Comparison of ENCODE assay signal across 1 cellular context in genomic region chr11:65170058-65170534, GRCh38.
TF ChIP-seq lines count a peak whose summit lies in the region.

SPDYC (plus strand) TSS chr11:65170233; CDS start chr11:65171358, 1,125 bp downstream.

TF ChIP-seq in K562, 482 proteins besides CTCF, POLR2A, EP300 and RAD21 (continued from another document and continues in another):
- no peak for TF ChIP-seq E4F1 (CRISPR knock-in tag; IDR thresholded peaks at IDR 0.05; ENCODE audit: borderline replicate concordance)
- TF ChIP-seq ZNF174 (CRISPR knock-in tag; IDR thresholded peaks at IDR 0.05) = no peak
- no peak for TF ChIP-seq BMI1 (IDR thresholded peaks at IDR 0.05; ENCODE audit: low read length)
- TF ChIP-seq SMAD3 (CRISPR knock-in tag; conservative IDR thresholded peaks at IDR 0.05) = no peak
- TF ChIP-seq RFX5 (IDR thresholded peaks at IDR 0.05; ENCODE audit: low read depth, low read length) = no peak
- peak; percentile 91 for TF ChIP-seq ZFX (CRISPR knock-in tag; IDR thresholded peaks at IDR 0.05)
- no peak for TF ChIP-seq MXI1 (IDR thresholded peaks at IDR 0.05; ENCODE audit: low read depth, low read length)
- peak; percentile 47; the same call in 1 of the 2 replicates for TF ChIP-seq ZNF766 (CRISPR knock-in tag; conservative IDR thresholded peaks at IDR 0.05)
- no peak; the same call in 1 of the 2 replicates for TF ChIP-seq ZNF384 (IDR thresholded peaks at IDR 0.05; ENCODE audit: low read depth, low read length)
- no peak for TF ChIP-seq ZNF79 (CRISPR knock-in tag; IDR thresholded peaks at IDR 0.05; ENCODE audit: low read depth)
- peak; percentile 63; the same call in 1 of the 2 replicates for TF ChIP-seq RB1 (IDR thresholded peaks at IDR 0.05; ENCODE audit: low read depth)
- TF ChIP-seq TBP (optimal IDR thresholded peaks at IDR 0.05; ENCODE audit: low read depth, low read length) = peak; percentile 99
- no peak for TF ChIP-seq HMG20A (CRISPR knock-in tag; conservative IDR thresholded peaks at IDR 0.05)
- TF ChIP-seq ZFP91 (CRISPR knock-in tag; IDR thresholded peaks at IDR 0.05) = no peak
- no peak for TF ChIP-seq SIRT6 (IDR thresholded peaks at IDR 0.05; ENCODE audit: low read depth, low read length)
- no peak for TF ChIP-seq FOXK2 (conservative IDR thresholded peaks at IDR 0.05 in 1 of 2, IDR thresholded peaks at IDR 0.05 in 1 of 2; ENCODE audit: low read depth in 2 of 2)
- no peak; the same call in 1 of the 2 replicates for TF ChIP-seq ZNF707 (CRISPR knock-in tag; conservative IDR thresholded peaks at IDR 0.05)
- peak; percentile 15 to 47; a peak in 3 of 4 replicates for TF ChIP-seq NRF1 (conservative IDR thresholded peaks at IDR 0.05 in 1 of 2, IDR thresholded peaks at IDR 0.05 in 1 of 2)
- TF ChIP-seq ZNF280B (CRISPR knock-in tag; IDR thresholded peaks at IDR 0.05) = no peak
- TF ChIP-seq ZSCAN29 (IDR thresholded peaks at IDR 0.05) = no peak
- TF ChIP-seq STAT5A (IDR thresholded peaks at IDR 0.05; ENCODE audit: borderline replicate concordance, low read length) = no peak
- no peak for TF ChIP-seq HBP1 (CRISPR knock-in tag; IDR thresholded peaks at IDR 0.05)
- TF ChIP-seq CBFA2T2 (conservative IDR thresholded peaks at IDR 0.05) = no peak
- no peak for TF ChIP-seq RAD51 (IDR thresholded peaks at IDR 0.05; ENCODE audit: borderline replicate concordance, low read depth)
- TF ChIP-seq ZNF3 (CRISPR knock-in tag; IDR thresholded peaks at IDR 0.05) = no peak
- TF ChIP-seq CREM (IDR thresholded peaks at IDR 0.05; ENCODE audit: low read depth) = 0 out of 2 replicates have a peak, but pooled peaks have one; percentile 38
- TF ChIP-seq ZMIZ1 (IDR thresholded peaks at IDR 0.05; ENCODE audit: low read depth in 2 of 2, low read length in 2 of 2) = peak in 1 of 2 experiments; percentile 75; a peak in 2 of 4 replicates
- TF ChIP-seq ELF2 (CRISPR knock-in tag; IDR thresholded peaks at IDR 0.05) = no peak
- TF ChIP-seq SMAD2 (IDR thresholded peaks at IDR 0.05; ENCODE audit: low read depth, low read length) = no peak
- TF ChIP-seq ELF4 (CRISPR knock-in tag; IDR thresholded peaks at IDR 0.05) = no peak
- TF ChIP-seq RBM25 (IDR thresholded peaks at IDR 0.05; ENCODE audit: low read depth, low read length, severe bottlenecking) = no peak
- TF ChIP-seq SMARCA4 (IDR thresholded peaks at IDR 0.05) = no peak
- TF ChIP-seq CXXC5 (CRISPR knock-in tag; IDR thresholded peaks at IDR 0.05) = peak; percentile 52; the same call in 1 of the 2 replicates
- TF ChIP-seq HSF4 (CRISPR knock-in tag; IDR thresholded peaks at IDR 0.05; ENCODE audit: borderline replicate concordance) = no peak
- peak; percentile 59; the same call in 1 of the 2 replicates for TF ChIP-seq ZNF830 (CRISPR knock-in tag; IDR thresholded peaks at IDR 0.05)
- peak in 1 of 2 experiments; percentile 33; a peak in 1 of 4 replicates for TF ChIP-seq HDAC1 (IDR thresholded peaks at IDR 0.05)
- no peak for TF ChIP-seq SRSF9 (IDR thresholded peaks at IDR 0.05; ENCODE audit: borderline replicate concordance, low read depth, low read length)
- TF ChIP-seq TRIM25 (IDR thresholded peaks at IDR 0.05; ENCODE audit: borderline replicate concordance) = no peak
- TF ChIP-seq ZNF764 (CRISPR knock-in tag; IDR thresholded peaks at IDR 0.05; ENCODE audit: low read depth) = no peak
- 0 out of 2 replicates have a peak, but pooled peaks have one; percentile 2 for TF ChIP-seq ATF4 (CRISPR knock-in tag; IDR thresholded peaks at IDR 0.05)
- TF ChIP-seq ILK (tag; IDR thresholded peaks at IDR 0.05; ENCODE audit: borderline replicate concordance, low read depth) = no peak
- TF ChIP-seq ZNF175 (CRISPR knock-in tag; IDR thresholded peaks at IDR 0.05; ENCODE audit: low read depth) = no peak
- no peak for TF ChIP-seq ZNF445 (CRISPR knock-in tag; IDR thresholded peaks at IDR 0.05; ENCODE audit: low read depth)
- no peak for TF ChIP-seq ZNF274 (IDR thresholded peaks at IDR 0.05; ENCODE audit: borderline replicate concordance, low read depth, low read length)
- no peak for TF ChIP-seq PREB (CRISPR knock-in tag; IDR thresholded peaks at IDR 0.05)
- no peak for TF ChIP-seq BRF1 (IDR thresholded peaks at IDR 0.05; ENCODE audit: borderline replicate concordance, extremely low read depth, insufficient read length)
- TF ChIP-seq BCLAF1 (IDR thresholded peaks at IDR 0.05; ENCODE audit: borderline replicate concordance in 1 of 2, control insufficient read depth in 1 of 2, low read depth in 2 of 2, low read length in 1 of 2) = no peak
- no peak for TF ChIP-seq MTF1 (CRISPR knock-in tag; IDR thresholded peaks at IDR 0.05; ENCODE audit: borderline replicate concordance)
- no peak for TF ChIP-seq CHD4 (IDR thresholded peaks at IDR 0.05; ENCODE audit: insufficient read depth, insufficient replicate concordance, low read depth, low read length, poor library complexity, severe bottlenecking)
